In the genomic region with DNA sequence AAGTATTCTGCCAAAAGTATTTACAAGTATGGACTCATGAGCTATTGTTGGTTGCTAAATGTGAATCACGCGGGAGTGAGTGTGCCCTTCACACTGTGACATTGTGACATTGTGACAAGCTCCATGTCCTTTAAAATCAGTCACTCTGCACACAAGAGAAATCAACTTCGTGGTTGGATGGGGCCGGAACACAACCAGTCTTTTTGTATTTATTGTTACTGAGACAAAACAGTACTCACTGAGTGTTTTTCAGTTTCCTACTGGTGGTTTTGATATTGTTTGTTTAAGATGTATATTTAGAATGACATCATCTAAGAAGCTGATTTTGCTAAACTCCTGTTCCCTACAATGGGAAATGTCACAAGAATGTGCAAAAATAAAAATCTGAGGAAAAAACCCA, we compare ENCODE assay signal across 10 cellular contexts. TPM values are rescaled to one million over a fixed set of nuclear protein-coding genes. Genes with fewer than 3 reads are reported as not detected.
DNase-seq lines count a peak whose midpoint lies in the region; ATAC-seq and TF ChIP-seq lines count a peak whose summit lies in the region.
"Had no signal": no experiment of that assay in that cellular context is flagged by ENCODE, and none has a peak within 500 bp of the region (broad histone marks: within the 10 kb centered on the region; RNA-seq: fewer than 3 reads in every experiment).

No MANE protein-coding gene starts in this region.

- TF ChIP-seq CTCF in GM12865 (IDR thresholded peaks at IDR 0.05; ENCODE audit: insufficient read depth, low read depth, low read length, missing control alignments) (no peak), endodermal cell (conservative IDR thresholded peaks at IDR 0.05) (no peak)

- H3K27ac Mint-ChIP-seq in endodermal cell: no peak overlapping the region

- ATAC-seq in GM19463 (IDR thresholded peaks at IDR 0.05; ENCODE audit: unreplicated experiment) (peak; percentile 80), HG03103 (IDR thresholded peaks at IDR 0.05; ENCODE audit: low read depth, unreplicated experiment) (peak; percentile 86), GM19324 (IDR thresholded peaks at IDR 0.05; ENCODE audit: low FRiP score, unreplicated experiment) (no peak)
- ATAC-seq: mucosa of descending colon had no signal

- H3K4me1 Mint-ChIP-seq in endodermal cell: peaks cover 15% of the 10 kb centered on the region

- 92 to 100% methylated on average over 2 to 4 of the region's 4 CpGs for WGBS in endodermal cell (ENCODE audit: insufficient coverage in 1 of 2, insufficient read length in 1 of 2), 2 experiments

- no peak overlapping the region for H3K4me3 Mint-ChIP-seq in endodermal cell

- no peaks in the 10 kb centered on the region for H3K27me3 ChIP-seq in endodermal cell (ENCODE audit: control insufficient read depth, insufficient read depth, low read length, poor library complexity, severe bottlenecking)

- no peaks in the 10 kb centered on the region for H3K9me3 ChIP-seq in endodermal cell (ENCODE audit: control insufficient read depth, low read length)
- H3K9me3 ChIP-seq: mucosa of descending colon had no signal

- DNase-seq in GM12865 (ENCODE audit: low read depth): peak; percentile 68
- peak; percentile 18 for DNase-seq in endodermal cell
- DNase-seq in GM19240 (ENCODE audit: insufficient read length, low spot score): no peak
- DNase-seq in retina: no peak
- DNase-seq in GM19238 (ENCODE audit: insufficient read length, low spot score): no peak
- DNase-seq: DND-41, mucosa of descending colon had no signal

- peaks cover 64% of the 10 kb centered on the region for H3K36me3 Mint-ChIP-seq in endodermal cell (ENCODE audit: low read depth)

- H3K27me3 Mint-ChIP-seq in endodermal cell (ENCODE audit: insufficient read depth): no peaks in the 10 kb centered on the region

- H3K36me3 ChIP-seq in endodermal cell (ENCODE audit: control insufficient read depth, insufficient read depth, low read length): peaks cover 14% of the 10 kb centered on the region

- peaks cover 5% of the 10 kb centered on the region for H3K4me1 ChIP-seq in endodermal cell (ENCODE audit: control insufficient read depth, insufficient read depth, low read length)

- H3K4me3 ChIP-seq in GM12865 (ENCODE audit: low read depth, low read length): no peak overlapping the region
- H3K4me3 ChIP-seq in endodermal cell (ENCODE audit: low read length): no peak overlapping the region
- H3K4me3 ChIP-seq: mucosa of descending colon had no signal

- H3K9me3 Mint-ChIP-seq in endodermal cell: no peaks in the 10 kb centered on the region

- no peak overlapping the region for H3K9ac ChIP-seq in endodermal cell (ENCODE audit: extremely low read depth, low read length, poor library complexity, severe bottlenecking)

- no peak overlapping the region for H3K27ac ChIP-seq in endodermal cell (ENCODE audit: low read depth, low read length)

RNA-seq across cellular contexts. Expression of a gene that starts 30.3 kb away (rescaled TPM):
- total RNA-seq in endodermal cell: 10 to 100 TPM in 1 of 2 donors, 1 to 10 TPM in 1; 2.3 to 12.5 TPM
- 2.0 TPM for polyA plus RNA-seq in endodermal cell (2013, experiment 1 of 2)
- polyA plus RNA-seq in endodermal cell (2013, experiment 2 of 2): 2.5 TPM

Comparison
In these comparisons a context has a peak if more than half of its experiments do, and no peak if none do; other contexts are left out.
1. DNase-seq: peak in GM12865 (single experiment) and endodermal cell (single experiment); none in GM19240 (single experiment), retina (single experiment) and GM19238 (single experiment).